In the genomic region with DNA sequence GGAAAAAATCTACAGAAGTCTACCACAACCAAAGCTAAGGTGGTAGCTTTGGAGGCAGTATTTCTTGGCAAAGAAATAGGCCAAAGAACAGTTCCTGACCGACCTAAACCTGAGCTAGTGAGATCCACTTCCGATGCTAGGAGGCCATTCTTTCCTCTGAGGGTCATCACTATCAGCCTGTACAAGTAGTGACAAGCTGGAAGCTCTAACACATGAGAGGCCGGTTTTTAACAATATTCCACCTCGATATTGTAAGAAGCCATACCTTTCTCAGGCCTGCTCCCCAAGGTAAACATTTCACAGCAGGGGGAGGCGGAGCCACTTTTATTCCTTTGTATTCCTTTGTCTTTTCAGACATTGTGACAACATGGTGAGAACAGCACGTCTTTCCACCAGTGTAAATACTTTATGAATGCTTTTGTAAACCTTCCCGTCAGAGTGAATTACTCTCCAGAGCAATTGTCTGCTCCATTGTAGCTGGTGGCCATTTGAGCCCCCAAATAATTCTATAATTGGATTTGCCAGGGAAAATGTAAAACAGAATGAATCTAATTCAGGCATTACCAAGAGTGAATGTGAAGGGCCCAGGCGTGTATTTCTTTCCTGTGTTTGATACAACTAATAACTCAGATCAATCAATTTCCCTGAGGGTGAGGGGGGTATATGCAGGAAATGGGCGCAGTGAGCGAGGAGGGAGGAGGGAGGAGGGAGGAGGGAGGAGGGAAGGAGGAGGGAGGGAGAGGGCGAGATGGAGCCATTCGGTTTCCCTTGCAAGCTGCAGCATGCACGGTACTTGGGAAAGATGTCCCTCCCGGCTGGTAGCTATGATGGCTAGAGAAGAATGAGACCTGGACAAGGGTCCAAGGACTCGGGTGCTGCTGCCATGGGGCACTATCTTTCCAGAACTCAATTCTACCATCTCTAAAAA, we compare ENCODE assay signal across 16 cellular contexts.
A peak's percentile ranks its signal among the peaks of the same experiment; 100 is the strongest.
DNase-seq lines count a peak whose midpoint lies in the region; ATAC-seq and TF ChIP-seq lines count a peak whose summit lies in the region.
"Had no signal": no experiment of that assay in that cellular context is flagged by ENCODE, and none has a peak within 500 bp of the region (broad histone marks: within the 10 kb centered on the region; RNA-seq: fewer than 3 reads in every experiment).

No MANE protein-coding gene starts in this region.

- 64% methylated on average over 12 of the region's 15 CpGs for WGBS in hepatocyte (ENCODE audit: low lambda C conversion rate, missing lambda C conversion rate)

- no peaks in the 10 kb centered on the region for H3K9me2 ChIP-seq in hepatocyte (replicated peaks; ENCODE audit: insufficient read depth)

- no peaks in the 10 kb centered on the region for H3K4me1 Mint-ChIP-seq in activated CD4-positive, alpha-beta T cell treated with anti-CD3 and anti-CD28 coated beads for 36 hours

- H3K9me3 ChIP-seq in hepatocyte (ENCODE audit: low read depth): no peaks in the 10 kb centered on the region
- H3K9me3 ChIP-seq: A549, SJSA1, uterus had no signal

- no peak overlapping the region for H3K4me3 Mint-ChIP-seq in activated CD4-positive, alpha-beta T cell treated with anti-CD3 and anti-CD28 coated beads for 36 hours
- H3K4me3 Mint-ChIP-seq: CD4-positive, CD25-positive, alpha-beta regulatory T cell had no signal

- no peaks in the 10 kb centered on the region for H3K79me2 ChIP-seq in hepatocyte

- H3K4me2 ChIP-seq in hepatocyte: no peak overlapping the region
- H3K4me2 ChIP-seq: A549 had no signal

- H3K4me1 ChIP-seq in hepatocyte (ENCODE audit: insufficient read depth): peaks cover 23% of the 10 kb centered on the region
- H3K4me1 ChIP-seq: A549, SJSA1, uterus had no signal

- H3K27ac ChIP-seq in hepatocyte: peak overlapping the region; percentile 89
- H3K27ac ChIP-seq: A549, SJSA1, uterus had no signal

- no peaks in the 10 kb centered on the region for H4K20me1 ChIP-seq in hepatocyte (ENCODE audit: insufficient read depth, poor library complexity, severe bottlenecking)

- intact Hi-C loops in activated CD4-positive, alpha-beta T cell treated with anti-CD3 and anti-CD28 coated beads for 36 hours (cut with DNase I, micrococcal nuclease): no loop called here

- no peaks in the 10 kb centered on the region for H3K27me3 ChIP-seq in hepatocyte
- H3K27me3 ChIP-seq: SJSA1, uterus had no signal

- POLR2A ChIA-PET in activated CD4-positive, alpha-beta T cell treated with anti-CD3 and anti-CD28 coated beads for 36 hours (lab: Charles Lee): no interaction called here

- no peaks in the 10 kb centered on the region for H3K36me3 ChIP-seq in hepatocyte (replicated peaks; ENCODE audit: insufficient read depth, low read depth)
- H3K36me3 ChIP-seq: uterus had no signal

- H3K36me3 Mint-ChIP-seq in activated CD4-positive, alpha-beta T cell treated with anti-CD3 and anti-CD28 coated beads for 36 hours (ENCODE audit: low read depth): peaks cover 25% of the 10 kb centered on the region

- CTCF ChIA-PET in activated CD4-positive, alpha-beta T cell treated with anti-CD3 and anti-CD28 coated beads for 36 hours (lab: Charles Lee): interaction anchor here (0.6 kb wide), 1 partner anchor 26 kb away, joined by 4 read pairs; no protein-coding TSS in a partner anchor

- TF ChIP-seq CTCF in hepatocyte (IDR thresholded peaks at IDR 0.05; ENCODE audit: poor library complexity): no peak

- DNase-seq in DMS153 (lab: John Stamatoyannopoulos, UW) (peak; percentile 96), NCI-H128 (lab: John Stamatoyannopoulos, UW; ENCODE audit: unreplicated experiment) (peak; percentile 81), NCI-H510A treated with DMSO at 0.1 percent for 48 hours (lab: John Stamatoyannopoulos, UW) (peak; percentile 79), hepatocyte (ENCODE audit: low spot score) (no peak), cerebellum (ENCODE audit: low spot score) (no peak), inferior parietal cortex (ENCODE audit: extremely low spot score) (no peak)
- no peak for DNase-seq in activated CD4-positive, alpha-beta T cell treated with anti-CD3 and anti-CD28 coated beads for 36 hours
- DNase-seq: activated effector memory CD4-positive, alpha-beta T cell treated with anti-CD3 and anti-CD28 coated beads, Interleukin-2, amount 50 U/mL, for 16 hours; CD4-positive, CD25-positive, alpha-beta regulatory T cell; EL; stimulated activated naive CD8-positive, alpha-beta T cell treated with anti-CD3 and anti-CD28 coated beads, Interleukin-15, Interleukin-2, amounts not matched to agents 100 U/mL and 50 U/mL, for 24 hours; uterus had no signal

- no peak overlapping the region for H2AFZ ChIP-seq in hepatocyte

- ATAC-seq in HG02588 (IDR thresholded peaks at IDR 0.05; ENCODE audit: unreplicated experiment): no peak
- no peak for ATAC-seq in activated CD4-positive, alpha-beta T cell treated with anti-CD3 and anti-CD28 coated beads for 36 hours
- ATAC-seq: A549; stimulated activated naive CD8-positive, alpha-beta T cell treated with anti-CD3 and anti-CD28 coated beads, Interleukin-15, Interleukin-2, amounts not matched to agents 100 U/mL and 50 U/mL, for 24 hours had no signal

- no peak overlapping the region for H3K4me3 ChIP-seq in hepatocyte
- H3K4me3 ChIP-seq: A549, lung, SJSA1, uterus had no signal

- no peak overlapping the region for H3K27ac Mint-ChIP-seq in activated CD4-positive, alpha-beta T cell treated with anti-CD3 and anti-CD28 coated beads for 36 hours

- no peaks in the 10 kb centered on the region for H3K27me3 Mint-ChIP-seq in activated CD4-positive, alpha-beta T cell treated with anti-CD3 and anti-CD28 coated beads for 36 hours
- H3K27me3 Mint-ChIP-seq: CD4-positive, CD25-positive, alpha-beta regulatory T cell had no signal

- no peaks in the 10 kb centered on the region for H3K9me3 Mint-ChIP-seq in activated CD4-positive, alpha-beta T cell treated with anti-CD3 and anti-CD28 coated beads for 36 hours (ENCODE audit: low read depth)
- H3K9me3 Mint-ChIP-seq: CD4-positive, CD25-positive, alpha-beta regulatory T cell had no signal

Comparison
In these comparisons a context has a peak if more than half of its experiments do, and no peak if none do; other contexts are left out.
1. DNase-seq: peak in DMS153 (single experiment), NCI-H128 (single experiment) and NCI-H510A treated with DMSO at 0.1 percent for 48 hours (single experiment); none in hepatocyte (single experiment), cerebellum (single experiment), inferior parietal cortex (single experiment) and activated CD4-positive, alpha-beta T cell treated with anti-CD3 and anti-CD28 coated beads for 36 hours (single experiment).